In genomic region chr9:127568618-127568970, GRCh38 we compare ENCODE assay signal across 8 cellular contexts. TPM values are rescaled to one million over a fixed set of nuclear protein-coding genes. Genes with fewer than 3 reads are reported as not detected.
DNase-seq lines count a peak whose midpoint lies in the region; ATAC-seq and TF ChIP-seq lines count a peak whose summit lies in the region.

No MANE protein-coding gene starts in this region.

- CTCF ChIA-PET in AG04449 (lab: Yijun Ruan, JAX): interaction anchor here (0.9 kb wide), 2 partner anchors 32 to 47 kb away, joined by 3 to 4 read pairs; no protein-coding TSS in a partner anchor

- no peak overlapping the region for H2BK5ac ChIP-seq in mesendoderm (ENCODE audit: low read length)

- peak overlapping the region; percentile 94 for H3K56ac ChIP-seq in mesendoderm (ENCODE audit: low read length)

- peak overlapping the region; percentile 73 for H2BK120ac ChIP-seq in mesendoderm (ENCODE audit: low read depth, low read length)

- in situ Hi-C loops in brain microvascular endothelial cell (cut with HindIII; ENCODE audit: low pct_ligation_motif_present, low sequenced_read_pairs): no loop called here

- ATAC-seq in HG02798 (IDR thresholded peaks at IDR 0.05; ENCODE audit: poor library complexity, unreplicated experiment): peak; percentile 24
- no peak for ATAC-seq in HG03469 (IDR thresholded peaks at IDR 0.05; ENCODE audit: unreplicated experiment)

- H3K27me3 ChIP-seq in brain microvascular endothelial cell (replicated peaks) (no peaks in the 10 kb centered on the region), mesendoderm (ENCODE audit: insufficient read depth, low read length, poor library complexity) (no peaks in the 10 kb centered on the region)

- H3K18ac ChIP-seq in mesendoderm (ENCODE audit: low read length): peak overlapping the region; percentile 95

- H3K79me1 ChIP-seq in mesendoderm (ENCODE audit: low read length): peaks cover 16% of the 10 kb centered on the region

- peaks cover 10% of the 10 kb centered on the region for H3K4me1 ChIP-seq in mesendoderm (ENCODE audit: control insufficient read depth, low read depth, low read length)

- peak overlapping the region; percentile 94 for H3K4me2 ChIP-seq in mesendoderm (ENCODE audit: low read length)

- no peak overlapping the region for H3K23ac ChIP-seq in mesendoderm (ENCODE audit: low read length)

- peak overlapping the region; percentile 86 for H3K4me3 ChIP-seq in AG04449 (ENCODE audit: low read depth, low read length)
- H3K4me3 ChIP-seq in brain microvascular endothelial cell (ENCODE audit: low read depth, low read length): peak overlapping the region; percentile 91
- H3K4me3 ChIP-seq in mesendoderm (ENCODE audit: low read length): peak overlapping the region; percentile 85

- peak overlapping the region; percentile 32 for H3K27ac ChIP-seq in brain microvascular endothelial cell
- no peak overlapping the region for H3K27ac ChIP-seq in mesendoderm (ENCODE audit: low read depth, low read length)

- no CpG with 5 or more reads among the region's 50 CpGs for WGBS in mesendoderm (ENCODE audit: extremely low coverage, insufficient coverage, low lambda C conversion rate)

- POLR2A ChIA-PET in AG04449 (lab: Yijun Ruan, JAX): interaction anchor here (0.8 to 1.4 kb wide), 4 partner anchors 8 to 49 kb away, joined by 3 to 5 read pairs (median 4); no protein-coding TSS in a partner anchor

- peaks cover 23% of the 10 kb centered on the region for H3K79me2 ChIP-seq in mesendoderm (ENCODE audit: control insufficient read depth, insufficient read depth, low read length)

- DNase-seq in AG04449 (ENCODE audit: low read depth, low spot score) (no peak), brain microvascular endothelial cell (no peak), mesendoderm (peak; percentile 43), NCI-H226 (no peak), NOMO-1 treated with DMSO at 0.1 percent for 48 hours (lab: John Stamatoyannopoulos, UW; ENCODE audit: unreplicated experiment) (no peak)
- DNase-seq in stimulated activated CD4-positive, alpha-beta T cell treated with anti-CD3 and anti-CD28 coated beads, Interleukin-4, amount 100 ng/mL, for 4 hours: no peak

- H2BK15ac ChIP-seq in mesendoderm (replicated peaks; ENCODE audit: low read depth): no peak overlapping the region

- no peak overlapping the region for H2AK5ac ChIP-seq in mesendoderm (ENCODE audit: low read length)

- TF ChIP-seq CTCF in AG04449 (IDR thresholded peaks at IDR 0.05; ENCODE audit: insufficient read depth, low read length, missing control alignments) (no peak), brain microvascular endothelial cell (IDR thresholded peaks at IDR 0.05; ENCODE audit: low read depth, low read length, missing control alignments) (no peak)

- no peak overlapping the region for H4K5ac ChIP-seq in mesendoderm (ENCODE audit: low read length)

- H3K36me3 ChIP-seq in brain microvascular endothelial cell (replicated peaks) (peaks cover 17% of the 10 kb centered on the region), mesendoderm (ENCODE audit: control insufficient read depth, insufficient read depth, low read length) (no peaks in the 10 kb centered on the region)

- H3K4ac ChIP-seq in mesendoderm (ENCODE audit: low read depth, low read length): peak overlapping the region; percentile 81

- H4K8ac ChIP-seq in mesendoderm (ENCODE audit: low read depth, low read length): no peak overlapping the region

- peak overlapping the region; percentile 90 for H3K9ac ChIP-seq in mesendoderm (ENCODE audit: low read length)

RNA-seq across cellular contexts. Expression of gene STXBP1, which starts 43.5 kb away (rescaled TPM):
- 17.7 TPM for polyA plus RNA-seq in mesendoderm (2013, experiment 1 of 2)
- polyA plus RNA-seq in mesendoderm (2013, experiment 2 of 2): 18.7 TPM
